In the genomic region with DNA sequence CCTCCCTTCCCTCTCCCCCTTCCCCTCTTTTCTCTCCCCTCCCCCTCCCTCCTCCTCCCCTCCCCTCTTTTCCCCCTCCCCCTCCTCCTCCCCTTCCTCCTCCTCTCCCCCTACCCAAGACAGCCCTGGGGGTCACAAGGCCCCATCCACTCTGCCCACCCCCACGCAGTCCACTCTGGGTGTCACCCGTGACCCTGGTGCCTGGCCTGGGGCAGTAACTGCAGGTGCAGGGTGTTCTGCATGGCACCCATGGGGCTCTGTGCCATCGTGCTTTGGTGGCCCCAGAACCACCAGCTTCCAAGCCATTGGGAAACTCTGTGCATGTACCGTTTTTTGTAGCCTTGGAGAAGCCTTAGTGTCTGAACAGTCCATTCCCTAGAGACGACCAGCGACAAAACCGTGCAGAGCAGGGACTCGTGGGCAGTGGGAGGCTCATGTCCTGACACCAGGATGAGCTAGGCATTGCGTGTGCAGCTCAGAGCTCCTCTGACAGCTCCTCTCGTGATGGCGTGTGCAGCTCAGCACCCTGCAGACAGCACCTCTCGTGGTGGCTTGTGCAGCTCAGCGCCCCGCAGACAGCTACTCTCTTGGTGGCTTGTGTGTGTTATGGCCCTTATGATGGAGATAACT, we compare ENCODE assay signal across 16 cellular contexts. TPM values are rescaled to one million over a fixed set of nuclear protein-coding genes. Genes with fewer than 3 reads are reported as not detected.
"Had no signal": no experiment of that assay in that cellular context is flagged by ENCODE, and none has a peak within 500 bp of the region (broad histone marks: within the 10 kb centered on the region; RNA-seq: fewer than 3 reads in every experiment).

No MANE protein-coding gene starts in this region.

- H3K9me3 ChIP-seq: body of pancreas, esophagus squamous epithelium, mucosa of descending colon, vagina had no signal

- FAIRE-seq: endothelial cell of umbilical vein had no signal

- H3K27ac ChIP-seq: body of pancreas, coronary artery, esophagus squamous epithelium, parathyroid adenoma, vagina had no signal

- H3K4me3 ChIP-seq: body of pancreas, coronary artery, esophagus squamous epithelium, mucosa of descending colon, vagina had no signal

- H3K27me3 ChIP-seq: body of pancreas, esophagus squamous epithelium, vagina had no signal

- DNase-seq: activated CD4-positive, alpha-beta T cell treated with anti-CD3 and anti-CD28 coated beads, Interleukin-2, amount 10 ng/mL, durations not matched to agents 7 days and 5 days; activated CD8-positive, alpha-beta memory T cell treated with anti-CD3 and anti-CD28 coated beads, Interleukin-2, amount 50 U/mL, for 48 hours; activated gamma-delta T cell; activated T-cell treated with anti-CD3 and anti-CD28 coated beads, Interleukin-2, amount 50 U/mL, for 72 hours; body of pancreas; effector CD4-positive, alpha-beta T cell; esophagus squamous epithelium; naive thymus-derived CD4-positive, alpha-beta T cell had no signal

- H3K4me1 ChIP-seq: body of pancreas, esophagus squamous epithelium, parathyroid adenoma, vagina had no signal

- ATAC-seq: activated naive CD4-positive, alpha-beta T cell treated with anti-CD3 and anti-CD28 coated beads, Interleukin-2, amount 50 U/mL, for 72 hours; activated T-cell treated with anti-CD3 and anti-CD28 coated beads, Interleukin-2, amount 50 U/mL, for 72 hours; body of pancreas; mucosa of descending colon; naive thymus-derived CD4-positive, alpha-beta T cell had no signal

- H3K36me3 ChIP-seq: vagina had no signal

RNA-seq across cellular contexts. Expression of a gene that starts 43.7 kb away (rescaled TPM):
- total RNA-seq: activated CD4-positive, alpha-beta T cell treated with anti-CD3 and anti-CD28 coated beads, Interleukin-2, amount 10 ng/mL, durations not matched to agents 7 days and 5 days; activated naive CD4-positive, alpha-beta T cell treated with anti-CD3 and anti-CD28 coated beads, Interleukin-2, amount 50 U/mL, for 72 hours; activated T-cell treated with anti-CD3 and anti-CD28 coated beads, Interleukin-2, amount 50 U/mL, for 72 hours; body of pancreas; endothelial cell of umbilical vein; esophagus squamous epithelium; fibroblast of villous mesenchyme; glomerular endothelial cell; vagina had no signal
- polyA plus RNA-seq: endothelial cell of umbilical vein; naive thymus-derived CD4-positive, alpha-beta T cell had no signal
